In genomic region chr10:113534428-113534827, GRCh38 we compare ENCODE assay signal across 23 cellular contexts. TPM values are rescaled to one million over a fixed set of nuclear protein-coding genes. Genes with fewer than 3 reads are reported as not detected.
DNase-seq lines count a peak whose midpoint lies in the region; ATAC-seq, FAIRE-seq and TF ChIP-seq lines count a peak whose summit lies in the region.
"Had no signal": no experiment of that assay in that cellular context is flagged by ENCODE, and none has a peak within 500 bp of the region (broad histone marks: within the 10 kb centered on the region; RNA-seq: fewer than 3 reads in every experiment).

No MANE protein-coding gene starts in this region.

- no peak overlapping the region for H3K4me3 ChIP-seq in Loucy (ENCODE audit: low read length, poor library complexity, severe bottlenecking)
- H3K4me3 ChIP-seq: BLaER1 treated with 17β-estradiol and CSF1 and Interleukin-3, amounts not matched to agents 10 nM and 100 nM; MG63; PC-9 had no signal

- TF ChIP-seq POLR2A in GM12891 (IDR thresholded peaks at IDR 0.05; ENCODE audit: low read depth, low read length) = no peak

- H3K4me1 Mint-ChIP-seq in activated CD4-positive, alpha-beta T cell treated with anti-CD3 and anti-CD28 coated beads for 36 hours = no peaks in the 10 kb centered on the region
- H3K4me1 Mint-ChIP-seq: CD8-positive, alpha-beta memory T cell had no signal

- no peak for ATAC-seq in activated CD4-positive, alpha-beta T cell treated with anti-CD3 and anti-CD28 coated beads for 36 hours
- ATAC-seq in HG03045 (IDR thresholded peaks at IDR 0.05; ENCODE audit: unreplicated experiment) = no peak

- H3K9me3 ChIP-seq in Loucy (ENCODE audit: insufficient read depth, low read depth, low read length) = no peaks in the 10 kb centered on the region
- H3K9me3 ChIP-seq: BLaER1 treated with 17β-estradiol and CSF1 and Interleukin-3, amounts not matched to agents 10 nM and 100 nM; MG63 had no signal

- H3K9me3 Mint-ChIP-seq in activated CD4-positive, alpha-beta T cell treated with anti-CD3 and anti-CD28 coated beads for 36 hours (ENCODE audit: low read depth) = no peaks in the 10 kb centered on the region

- no peak overlapping the region for H2AFZ ChIP-seq in Loucy (ENCODE audit: low read length)
- H2AFZ ChIP-seq: PC-9 had no signal

- DNase-seq in activated CD4-positive, alpha-beta T cell treated with anti-CD3 and anti-CD28 coated beads for 36 hours = peak; percentile 9
- no peak for DNase-seq in activated CD4-positive, alpha-beta T cell treated with anti-CD3 and anti-CD28 coated beads, Interleukin-2, amount 50 U/mL, for 1 hour
- DNase-seq in UCSD-AML1 (lab: John Stamatoyannopoulos, UW; ENCODE audit: unreplicated experiment) = peak; percentile 20
- DNase-seq in renal cortical epithelial cell (ENCODE audit: low read depth) = peak; percentile 47
- DNase-seq in GM12891 (ENCODE audit: insufficient read length, low spot score) = no peak
- DNase-seq in AML-193 (lab: John Stamatoyannopoulos, UW) = no peak
- DNase-seq: CD8-positive, alpha-beta memory T cell; DMS79; GDM1; GOT3; MG63; NCI-H1105 treated with DMSO at 0.1 percent for 48 hours; NCI-H1694 treated with DMSO at 0.1 percent for 48 hours; NCI-H226; NCI-H526 treated with DMSO at 0.1 percent for 48 hours; PC-9 had no signal

- H3K27ac Mint-ChIP-seq in activated CD4-positive, alpha-beta T cell treated with anti-CD3 and anti-CD28 coated beads for 36 hours = no peak overlapping the region

- TF ChIP-seq CTCF in Loucy (conservative IDR thresholded peaks at IDR 0.05; ENCODE audit: low read length) = no peak

- no peaks in the 10 kb centered on the region for H3K36me3 Mint-ChIP-seq in activated CD4-positive, alpha-beta T cell treated with anti-CD3 and anti-CD28 coated beads for 36 hours (ENCODE audit: low read depth)
- H3K36me3 Mint-ChIP-seq: CD8-positive, alpha-beta memory T cell had no signal

- no peaks in the 10 kb centered on the region for H3K9me2 ChIP-seq in Loucy (replicated peaks; ENCODE audit: low read depth, low read length)

- POLR2A ChIA-PET in activated CD4-positive, alpha-beta T cell treated with anti-CD3 and anti-CD28 coated beads for 36 hours (lab: Charles Lee) = no interaction called here

- H3K4me1 ChIP-seq in Loucy (ENCODE audit: insufficient read depth, low read length, poor library complexity, severe bottlenecking) = peaks cover 12% of the 10 kb centered on the region

- H3K27me3 ChIP-seq in Loucy (ENCODE audit: insufficient read depth, low read length, poor library complexity, severe bottlenecking) = no peaks in the 10 kb centered on the region
- H3K27me3 ChIP-seq: BLaER1 treated with 17β-estradiol and CSF1 and Interleukin-3, amounts not matched to agents 10 nM and 100 nM; MG63 had no signal

- H3K4me3 Mint-ChIP-seq in activated CD4-positive, alpha-beta T cell treated with anti-CD3 and anti-CD28 coated beads for 36 hours = no peak overlapping the region
- H3K4me3 Mint-ChIP-seq: CD8-positive, alpha-beta memory T cell had no signal

- H3K4me2 ChIP-seq in Loucy (ENCODE audit: low read depth, low read length, poor library complexity, severe bottlenecking) = peak overlapping the region; percentile 12
- H3K4me2 ChIP-seq: BLaER1 treated with 17β-estradiol and CSF1 and Interleukin-3, amounts not matched to agents 10 nM and 100 nM; KMS-11; PC-9 had no signal

- intact Hi-C loops in activated CD4-positive, alpha-beta T cell treated with anti-CD3 and anti-CD28 coated beads for 36 hours (cut with DNase I, micrococcal nuclease) = no loop called here

- H3K27me3 Mint-ChIP-seq in activated CD4-positive, alpha-beta T cell treated with anti-CD3 and anti-CD28 coated beads for 36 hours = peaks cover 6% of the 10 kb centered on the region

- no peaks in the 10 kb centered on the region for H3K79me2 ChIP-seq in Loucy (ENCODE audit: insufficient read depth, low read length)

- no peak for FAIRE-seq in GM12891 (lab: Jason Lieb, UNC)
- FAIRE-seq: A204.1, D721Med, GM12892 had no signal

- H3K36me3 ChIP-seq in Loucy (ENCODE audit: insufficient read depth, low read length) = no peaks in the 10 kb centered on the region
- H3K36me3 ChIP-seq: BLaER1 treated with 17β-estradiol and CSF1 and Interleukin-3, amounts not matched to agents 10 nM and 100 nM; MG63 had no signal

- CTCF ChIA-PET in activated CD4-positive, alpha-beta T cell treated with anti-CD3 and anti-CD28 coated beads for 36 hours (lab: Charles Lee) = no interaction called here

- no peaks in the 10 kb centered on the region for H4K20me1 ChIP-seq in Loucy (ENCODE audit: insufficient read depth, low read length, poor library complexity, severe bottlenecking)
- H4K20me1 ChIP-seq: BLaER1 treated with 17β-estradiol and CSF1 and Interleukin-3, amounts not matched to agents 10 nM and 100 nM had no signal

- no peak overlapping the region for H3K9ac ChIP-seq in Loucy (ENCODE audit: low read depth, low read length, poor library complexity, severe bottlenecking)
- H3K9ac ChIP-seq: BLaER1 treated with 17β-estradiol and CSF1 and Interleukin-3, amounts not matched to agents 10 nM and 100 nM; KMS-11 had no signal

- H3F3A ChIP-seq in Loucy (ENCODE audit: low read depth) = no peaks in the 10 kb centered on the region

TF ChIP-seq in GM12891, 5 proteins besides CTCF, POLR2A, EP300 and RAD21:
- TF ChIP-seq POU2F2 (IDR thresholded peaks at IDR 0.05; ENCODE audit: low read depth, low read length) (no peak), POLR2AphosphoS5 (IDR thresholded peaks at IDR 0.05; ENCODE audit: low read depth, low read length) (no peak), TAF1 (IDR thresholded peaks at IDR 0.05; ENCODE audit: low read depth, low read length) (no peak), SPI1 (IDR thresholded peaks at IDR 0.05; ENCODE audit: low read depth, low read length) (no peak), PAX5 (IDR thresholded peaks at IDR 0.05; ENCODE audit: insufficient read depth, low read length, severe bottlenecking) (no peak)

RNA-seq across cellular contexts. Expression of gene HABP2, which starts 18.4 kb away (rescaled TPM):
- not detected for total RNA-seq in activated CD4-positive, alpha-beta T cell treated with anti-CD3 and anti-CD28 coated beads for 36 hours
- total RNA-seq in renal cortical epithelial cell = 0.17 and 28.8 TPM in 2 replicates
- not detected for polyA plus RNA-seq in GM12891 (2012; ENCODE audit: low read depth, missing spikeins)
- total RNA-seq: CD8-positive, alpha-beta memory T cell; PC-9 had no signal
- polyA plus RNA-seq: CD8-positive, alpha-beta memory T cell had no signal

Comparison
In these comparisons a context has a peak if more than half of its experiments do, and no peak if none do; other contexts are left out.
1. DNase-seq: peak in activated CD4-positive, alpha-beta T cell treated with anti-CD3 and anti-CD28 coated beads for 36 hours (single experiment), UCSD-AML1 (single experiment) and renal cortical epithelial cell (single experiment); none in activated CD4-positive, alpha-beta T cell treated with anti-CD3 and anti-CD28 coated beads, Interleukin-2, amount 50 U/mL, for 1 hour (single experiment), GM12891 (single experiment) and AML-193 (0 of 2).